Comparison of ENCODE assay signal across 1 cellular context in the genomic region with DNA sequence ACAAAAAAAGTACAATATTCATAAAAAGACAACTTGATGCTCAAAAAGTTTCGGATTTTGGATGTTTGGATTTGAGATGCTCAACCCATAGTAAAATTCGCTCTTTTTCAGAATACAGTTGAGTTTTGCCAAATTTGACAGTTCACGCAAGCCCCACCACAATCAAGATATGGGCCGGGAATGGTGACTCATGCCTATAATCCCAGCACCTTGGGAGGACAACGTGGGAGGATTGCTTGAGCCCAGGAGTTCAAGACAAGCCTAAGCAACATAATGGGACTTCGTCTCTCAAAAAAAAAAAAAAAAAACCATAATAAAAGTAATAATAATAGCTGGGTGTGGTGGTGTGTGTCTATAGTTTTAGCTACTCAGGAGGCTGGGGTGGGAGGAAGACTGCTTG.
A peak's percentile ranks its signal among the peaks of the same experiment; 100 is the strongest.
TF ChIP-seq lines count a peak whose summit lies in the region.

No MANE protein-coding gene starts in this region.

TF ChIP-seq in K562, 482 proteins besides CTCF, POLR2A, EP300 and RAD21 (continued from another document and continues in another):
- TF ChIP-seq SMARCE1 (IDR thresholded peaks at IDR 0.05), result peak; percentile 99
- TF ChIP-seq SIN3A (IDR thresholded peaks at IDR 0.05; ENCODE audit: borderline replicate concordance in 2 of 2, control insufficient read depth in 1 of 2, low read depth in 2 of 2, low read length in 2 of 2), result no peak
- TF ChIP-seq XRCC4 (IDR thresholded peaks at IDR 0.05; ENCODE audit: extremely low read depth, insufficient read depth, insufficient read length), result no peak
- TF ChIP-seq LEF1 (IDR thresholded peaks at IDR 0.05), result peak; percentile 70; the same call in 1 of the 2 replicates
- no peak for TF ChIP-seq HLTF (IDR thresholded peaks at IDR 0.05)
- no peak for TF ChIP-seq ZNF695 (CRISPR knock-in tag; IDR thresholded peaks at IDR 0.05)
- TF ChIP-seq, protein P1, sequence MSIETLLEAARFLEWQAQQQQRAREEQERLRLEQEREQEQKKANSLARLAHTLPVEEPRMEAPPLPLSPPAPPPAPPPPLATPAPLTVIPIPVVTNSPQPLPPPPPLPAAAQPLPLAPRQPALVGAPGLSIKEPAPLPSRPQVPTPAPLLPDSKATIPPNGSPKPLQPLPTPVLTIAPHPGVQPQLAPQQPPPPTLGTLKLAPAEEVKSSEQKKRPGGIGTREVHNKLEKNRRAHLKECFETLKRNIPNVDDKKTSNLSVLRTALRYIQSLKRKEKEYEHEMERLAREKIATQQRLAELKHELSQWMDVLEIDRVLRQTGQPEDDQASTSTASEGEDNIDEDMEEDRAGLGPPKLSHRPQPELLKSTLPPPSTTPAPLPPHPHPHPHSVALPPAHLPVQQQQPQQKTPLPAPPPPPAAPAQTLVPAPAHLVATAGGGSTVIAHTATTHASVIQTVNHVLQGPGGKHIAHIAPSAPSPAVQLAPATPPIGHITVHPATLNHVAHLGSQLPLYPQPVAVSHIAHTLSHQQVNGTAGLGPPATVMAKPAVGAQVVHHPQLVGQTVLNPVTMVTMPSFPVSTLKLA (conservative IDR thresholded peaks at IDR 0.05), result peak in 1 of 2 experiments; percentile 51; a peak in 1 of 4 replicates
- peak; percentile 79 for TF ChIP-seq NEUROD1 (IDR thresholded peaks at IDR 0.05; ENCODE audit: borderline replicate concordance, low read depth, low read length, partially characterized antibody)
- TF ChIP-seq MTA2 (IDR thresholded peaks at IDR 0.05; ENCODE audit: low read depth), result peak; percentile 51; the same call in 1 of the 2 replicates
- no peak for TF ChIP-seq RAD51 (IDR thresholded peaks at IDR 0.05; ENCODE audit: borderline replicate concordance, low read depth)
- 0 out of 2 replicates have a peak, but pooled peaks have one; percentile 52 for TF ChIP-seq MTA1 (IDR thresholded peaks at IDR 0.05; ENCODE audit: borderline replicate concordance)
- TF ChIP-seq CREM (IDR thresholded peaks at IDR 0.05; ENCODE audit: low read depth), result peak; percentile 49
- TF ChIP-seq MCM7 (IDR thresholded peaks at IDR 0.05), result no peak
- peak; percentile 96 for TF ChIP-seq FOSL1 (tag; conservative IDR thresholded peaks at IDR 0.05)
- no peak for TF ChIP-seq ZNF507 (tag; conservative IDR thresholded peaks at IDR 0.05)
- no peak for TF ChIP-seq ETV5 (CRISPR knock-in tag; IDR thresholded peaks at IDR 0.05; ENCODE audit: low read depth)
- TF ChIP-seq TAL1 (IDR thresholded peaks at IDR 0.05), result peak; percentile 36; the same call in 1 of the 2 replicates
- TF ChIP-seq MYC (IDR thresholded peaks at IDR 0.05; ENCODE audit: low read depth, low read length), result peak; percentile 61
- TF ChIP-seq MYC (CRISPR knock-in tag; IDR thresholded peaks at IDR 0.05; ENCODE audit: borderline replicate concordance, low read depth), result no peak
- peak in 1 of 2 experiments; percentile 43; a peak in 1 of 3 replicates for TF ChIP-seq CBX3 (IDR thresholded peaks at IDR 0.05; ENCODE audit: borderline replicate concordance in 1 of 2, low read length in 2 of 2)
- no peak for TF ChIP-seq PHF21A (IDR thresholded peaks at IDR 0.05; ENCODE audit: borderline replicate concordance, low read depth)
- no peak for TF ChIP-seq RBM14 (IDR thresholded peaks at IDR 0.05; ENCODE audit: borderline replicate concordance, insufficient read depth, low read depth, low read length)
- TF ChIP-seq CBFA2T3 (IDR thresholded peaks at IDR 0.05), result peak; percentile 57; the same call in 1 of the 2 replicates
- TF ChIP-seq PRPF4 (IDR thresholded peaks at IDR 0.05; ENCODE audit: insufficient read depth, low read depth, low read length, poor library complexity, severe bottlenecking), result no peak
- TF ChIP-seq, protein P2, sequence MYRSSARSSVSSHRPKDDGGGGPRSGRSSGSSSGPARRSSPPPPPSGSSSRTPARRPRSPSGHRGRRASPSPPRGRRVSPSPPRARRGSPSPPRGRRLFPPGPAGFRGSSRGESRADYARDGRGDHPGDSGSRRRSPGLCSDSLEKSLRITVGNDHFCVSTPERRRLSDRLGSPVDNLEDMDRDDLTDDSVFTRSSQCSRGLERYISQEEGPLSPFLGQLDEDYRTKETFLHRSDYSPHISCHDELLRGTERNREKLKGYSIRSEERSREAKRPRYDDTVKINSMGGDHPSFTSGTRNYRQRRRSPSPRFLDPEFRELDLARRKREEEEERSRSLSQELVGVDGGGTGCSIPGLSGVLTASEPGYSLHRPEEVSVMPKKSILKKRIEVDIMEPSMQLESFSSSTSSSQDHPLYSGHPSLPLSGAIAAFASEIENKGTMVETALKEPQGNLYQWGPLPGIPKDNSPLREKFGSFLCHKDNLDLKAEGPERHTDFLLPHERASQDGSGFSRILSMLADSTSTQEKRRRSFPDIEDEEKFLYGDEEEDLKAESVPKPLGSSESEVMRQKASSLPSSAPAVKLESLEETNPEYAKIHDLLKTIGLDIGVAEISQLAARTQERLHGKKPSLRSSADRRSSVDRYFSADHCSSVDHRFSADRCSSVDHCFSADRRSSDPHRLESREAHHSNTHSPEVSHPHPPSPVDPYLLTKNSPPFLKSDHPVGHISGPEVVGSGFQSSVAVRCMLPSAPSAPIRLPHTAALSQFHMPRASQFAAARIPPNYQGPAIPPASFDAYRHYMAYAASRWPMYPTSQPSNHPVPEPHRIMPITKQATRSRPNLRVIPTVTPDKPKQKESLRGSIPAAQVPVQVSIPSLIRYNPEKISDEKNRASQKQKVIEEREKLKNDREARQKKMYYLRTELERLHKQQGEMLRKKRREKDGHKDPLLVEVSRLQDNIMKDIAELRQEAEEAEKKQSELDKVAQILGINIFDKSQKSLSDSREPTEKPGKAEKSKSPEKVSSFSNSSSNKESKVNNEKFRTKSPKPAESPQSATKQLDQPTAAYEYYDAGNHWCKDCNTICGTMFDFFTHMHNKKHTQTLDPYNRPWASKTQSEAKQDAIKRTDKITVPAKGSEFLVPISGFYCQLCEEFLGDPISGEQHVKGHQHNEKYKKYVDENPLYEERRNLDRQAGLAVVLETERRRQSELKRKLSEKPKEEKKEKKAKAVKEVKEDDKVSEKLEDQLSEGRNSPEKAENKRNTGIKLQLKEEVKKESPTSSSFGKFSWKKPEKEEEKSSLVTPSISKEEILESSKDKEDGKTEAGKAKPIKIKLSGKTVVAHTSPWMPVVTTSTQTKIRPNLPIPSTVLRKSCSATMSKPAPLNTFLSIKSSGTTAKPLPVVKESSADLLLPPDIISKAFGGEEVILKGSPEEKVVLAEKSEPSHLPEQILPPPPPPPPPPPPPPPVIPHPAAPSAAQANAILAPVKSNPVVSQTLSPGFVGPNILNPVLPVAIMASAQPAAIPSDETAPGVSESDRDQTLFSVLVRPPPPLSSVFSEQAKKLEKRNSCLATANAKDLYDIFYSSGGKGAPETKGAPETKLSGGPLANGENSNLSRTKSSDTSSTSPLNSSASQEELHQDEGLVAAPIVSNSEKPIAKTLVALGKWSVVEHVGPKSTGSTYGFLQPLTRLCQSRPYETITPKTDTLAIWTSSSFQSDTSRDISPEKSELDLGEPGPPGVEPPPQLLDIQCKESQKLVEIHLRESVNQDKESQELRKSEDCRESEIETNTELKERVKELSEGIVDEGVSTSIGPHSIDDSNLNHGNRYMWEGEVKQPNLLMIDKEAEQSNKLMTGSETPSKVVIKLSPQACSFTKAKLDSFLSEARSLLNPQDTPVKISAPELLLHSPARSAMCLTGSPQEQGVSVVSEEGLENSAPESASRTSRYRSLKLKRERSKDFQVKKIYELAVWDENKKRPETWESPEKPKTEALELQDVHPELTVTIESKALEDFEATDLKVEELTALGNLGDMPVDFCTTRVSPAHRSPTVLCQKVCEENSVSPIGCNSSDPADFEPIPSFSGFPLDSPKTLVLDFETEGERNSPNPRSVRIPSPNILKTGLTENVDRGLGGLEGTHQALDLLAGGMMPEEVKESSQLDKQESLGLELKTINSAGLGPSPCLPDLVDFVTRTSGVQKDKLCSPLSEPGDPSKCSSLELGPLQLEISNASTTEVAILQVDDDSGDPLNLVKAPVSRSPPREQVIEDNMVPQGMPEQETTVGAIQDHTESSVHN (IDR thresholded peaks at IDR 0.05; ENCODE audit: borderline replicate concordance in 1 of 2, low read depth in 1 of 2), result peak in 1 of 2 experiments; percentile 34; a peak in 1 of 4 replicates
- TF ChIP-seq SMAD2 (IDR thresholded peaks at IDR 0.05; ENCODE audit: low read depth, low read length), result no peak
- peak; percentile 64 for TF ChIP-seq FOS (IDR thresholded peaks at IDR 0.05; ENCODE audit: extremely low read depth, insufficient read length)
- TF ChIP-seq ZFP30 (CRISPR knock-in tag; IDR thresholded peaks at IDR 0.05; ENCODE audit: borderline replicate concordance), result no peak
- TF ChIP-seq ATF7 (IDR thresholded peaks at IDR 0.05), result peak; percentile 58; the same call in 1 of the 2 replicates
- peak; percentile 99 for TF ChIP-seq DPF2 (IDR thresholded peaks at IDR 0.05)
- TF ChIP-seq, protein P3, sequence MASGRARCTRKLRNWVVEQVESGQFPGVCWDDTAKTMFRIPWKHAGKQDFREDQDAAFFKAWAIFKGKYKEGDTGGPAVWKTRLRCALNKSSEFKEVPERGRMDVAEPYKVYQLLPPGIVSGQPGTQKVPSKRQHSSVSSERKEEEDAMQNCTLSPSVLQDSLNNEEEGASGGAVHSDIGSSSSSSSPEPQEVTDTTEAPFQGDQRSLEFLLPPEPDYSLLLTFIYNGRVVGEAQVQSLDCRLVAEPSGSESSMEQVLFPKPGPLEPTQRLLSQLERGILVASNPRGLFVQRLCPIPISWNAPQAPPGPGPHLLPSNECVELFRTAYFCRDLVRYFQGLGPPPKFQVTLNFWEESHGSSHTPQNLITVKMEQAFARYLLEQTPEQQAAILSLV (tag; IDR thresholded peaks at IDR 0.05), result no peak
- peak in 1 of 2 experiments; percentile 39; a peak in 1 of 4 replicates for TF ChIP-seq TRIM24 (IDR thresholded peaks at IDR 0.05)
- TF ChIP-seq ZNF384 (IDR thresholded peaks at IDR 0.05; ENCODE audit: low read depth, low read length), result peak; percentile 86
- TF ChIP-seq YY1 (IDR thresholded peaks at IDR 0.05; ENCODE audit: borderline replicate concordance in 1 of 3, control insufficient read depth in 1 of 3, extremely low read depth in 1 of 3, insufficient read depth in 3 of 3, insufficient read length in 1 of 3, insufficient replicate concordance in 2 of 3, low read depth in 1 of 3, low read length in 2 of 3), result peak in 1 of 3 experiments; percentile 14
- no peak; the same call in 1 of the 2 replicates for TF ChIP-seq ZKSCAN8 (CRISPR knock-in tag; IDR thresholded peaks at IDR 0.05)
- TF ChIP-seq, protein P4, sequence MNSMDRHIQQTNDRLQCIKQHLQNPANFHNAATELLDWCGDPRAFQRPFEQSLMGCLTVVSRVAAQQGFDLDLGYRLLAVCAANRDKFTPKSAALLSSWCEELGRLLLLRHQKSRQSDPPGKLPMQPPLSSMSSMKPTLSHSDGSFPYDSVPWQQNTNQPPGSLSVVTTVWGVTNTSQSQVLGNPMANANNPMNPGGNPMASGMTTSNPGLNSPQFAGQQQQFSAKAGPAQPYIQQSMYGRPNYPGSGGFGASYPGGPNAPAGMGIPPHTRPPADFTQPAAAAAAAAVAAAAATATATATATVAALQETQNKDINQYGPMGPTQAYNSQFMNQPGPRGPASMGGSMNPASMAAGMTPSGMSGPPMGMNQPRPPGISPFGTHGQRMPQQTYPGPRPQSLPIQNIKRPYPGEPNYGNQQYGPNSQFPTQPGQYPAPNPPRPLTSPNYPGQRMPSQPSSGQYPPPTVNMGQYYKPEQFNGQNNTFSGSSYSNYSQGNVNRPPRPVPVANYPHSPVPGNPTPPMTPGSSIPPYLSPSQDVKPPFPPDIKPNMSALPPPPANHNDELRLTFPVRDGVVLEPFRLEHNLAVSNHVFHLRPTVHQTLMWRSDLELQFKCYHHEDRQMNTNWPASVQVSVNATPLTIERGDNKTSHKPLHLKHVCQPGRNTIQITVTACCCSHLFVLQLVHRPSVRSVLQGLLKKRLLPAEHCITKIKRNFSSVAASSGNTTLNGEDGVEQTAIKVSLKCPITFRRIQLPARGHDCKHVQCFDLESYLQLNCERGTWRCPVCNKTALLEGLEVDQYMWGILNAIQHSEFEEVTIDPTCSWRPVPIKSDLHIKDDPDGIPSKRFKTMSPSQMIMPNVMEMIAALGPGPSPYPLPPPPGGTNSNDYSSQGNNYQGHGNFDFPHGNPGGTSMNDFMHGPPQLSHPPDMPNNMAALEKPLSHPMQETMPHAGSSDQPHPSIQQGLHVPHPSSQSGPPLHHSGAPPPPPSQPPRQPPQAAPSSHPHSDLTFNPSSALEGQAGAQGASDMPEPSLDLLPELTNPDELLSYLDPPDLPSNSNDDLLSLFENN (IDR thresholded peaks at IDR 0.05; ENCODE audit: low read depth in 2 of 2, low read length in 2 of 2), result peak in 1 of 2 experiments; percentile 63; a peak in 2 of 4 replicates
- TF ChIP-seq, protein P5, sequence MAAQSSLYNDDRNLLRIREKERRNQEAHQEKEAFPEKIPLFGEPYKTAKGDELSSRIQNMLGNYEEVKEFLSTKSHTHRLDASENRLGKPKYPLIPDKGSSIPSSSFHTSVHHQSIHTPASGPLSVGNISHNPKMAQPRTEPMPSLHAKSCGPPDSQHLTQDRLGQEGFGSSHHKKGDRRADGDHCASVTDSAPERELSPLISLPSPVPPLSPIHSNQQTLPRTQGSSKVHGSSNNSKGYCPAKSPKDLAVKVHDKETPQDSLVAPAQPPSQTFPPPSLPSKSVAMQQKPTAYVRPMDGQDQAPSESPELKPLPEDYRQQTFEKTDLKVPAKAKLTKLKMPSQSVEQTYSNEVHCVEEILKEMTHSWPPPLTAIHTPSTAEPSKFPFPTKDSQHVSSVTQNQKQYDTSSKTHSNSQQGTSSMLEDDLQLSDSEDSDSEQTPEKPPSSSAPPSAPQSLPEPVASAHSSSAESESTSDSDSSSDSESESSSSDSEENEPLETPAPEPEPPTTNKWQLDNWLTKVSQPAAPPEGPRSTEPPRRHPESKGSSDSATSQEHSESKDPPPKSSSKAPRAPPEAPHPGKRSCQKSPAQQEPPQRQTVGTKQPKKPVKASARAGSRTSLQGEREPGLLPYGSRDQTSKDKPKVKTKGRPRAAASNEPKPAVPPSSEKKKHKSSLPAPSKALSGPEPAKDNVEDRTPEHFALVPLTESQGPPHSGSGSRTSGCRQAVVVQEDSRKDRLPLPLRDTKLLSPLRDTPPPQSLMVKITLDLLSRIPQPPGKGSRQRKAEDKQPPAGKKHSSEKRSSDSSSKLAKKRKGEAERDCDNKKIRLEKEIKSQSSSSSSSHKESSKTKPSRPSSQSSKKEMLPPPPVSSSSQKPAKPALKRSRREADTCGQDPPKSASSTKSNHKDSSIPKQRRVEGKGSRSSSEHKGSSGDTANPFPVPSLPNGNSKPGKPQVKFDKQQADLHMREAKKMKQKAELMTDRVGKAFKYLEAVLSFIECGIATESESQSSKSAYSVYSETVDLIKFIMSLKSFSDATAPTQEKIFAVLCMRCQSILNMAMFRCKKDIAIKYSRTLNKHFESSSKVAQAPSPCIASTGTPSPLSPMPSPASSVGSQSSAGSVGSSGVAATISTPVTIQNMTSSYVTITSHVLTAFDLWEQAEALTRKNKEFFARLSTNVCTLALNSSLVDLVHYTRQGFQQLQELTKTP (IDR thresholded peaks at IDR 0.05; ENCODE audit: low read depth in 1 of 2, partially characterized antibody in 2 of 2), result peak in 1 of 2 experiments; percentile 39
- peak; percentile 57; the same call in 1 of the 2 replicates for TF ChIP-seq KLF16 (IDR thresholded peaks at IDR 0.05)
- TF ChIP-seq CXXC5 (CRISPR knock-in tag; IDR thresholded peaks at IDR 0.05), result peak; percentile 67
- TF ChIP-seq EHMT2 (IDR thresholded peaks at IDR 0.05), result no peak
- no peak for TF ChIP-seq RBM34 (IDR thresholded peaks at IDR 0.05; ENCODE audit: borderline replicate concordance, insufficient read depth, low read length)
- peak; percentile 99 for TF ChIP-seq JUND (IDR thresholded peaks at IDR 0.05; ENCODE audit: borderline replicate concordance, low read depth, low read length)
- peak; percentile 98 for TF ChIP-seq JUND (tag; IDR thresholded peaks at IDR 0.05; ENCODE audit: borderline replicate concordance, low read depth, low read length)
